Comparison of ENCODE assay signal across 2 cellular contexts in the genomic region with DNA sequence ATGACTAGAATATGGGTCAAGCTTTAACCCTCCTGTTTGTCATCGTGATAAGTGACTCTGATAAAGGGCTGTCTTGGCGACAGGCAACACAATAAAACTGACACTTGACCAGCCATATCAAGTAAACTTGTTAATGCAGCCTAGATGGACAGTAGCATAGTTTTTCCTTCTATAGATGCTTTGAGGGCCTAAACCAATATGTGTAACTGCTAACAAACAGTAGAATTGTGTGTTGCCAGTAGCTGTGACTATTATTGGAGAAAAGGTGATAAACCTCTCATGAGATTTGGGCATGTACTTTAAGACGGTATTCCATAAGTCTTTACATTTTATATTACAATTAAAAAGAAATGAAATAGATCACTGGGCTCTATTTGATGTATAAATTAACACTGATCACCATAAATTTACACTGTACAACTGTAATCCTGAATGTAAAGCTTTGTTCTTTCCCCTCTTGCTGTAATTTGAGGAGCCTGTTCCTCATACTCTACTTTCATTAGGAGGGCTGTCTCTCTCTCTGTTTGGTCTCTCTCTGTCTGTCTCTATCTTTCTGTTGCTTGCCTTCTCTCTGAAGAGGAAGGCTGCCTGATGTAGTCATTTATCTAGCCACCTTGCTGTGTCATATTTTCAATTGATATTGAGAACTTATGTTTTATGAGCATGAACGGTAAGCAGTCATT.
A peak's percentile ranks its signal among the peaks of the same experiment; 100 is the strongest.
TF ChIP-seq lines count a peak whose summit lies in the region.

No MANE protein-coding gene starts in this region.

TF ChIP-seq in GM23338, 12 proteins besides CTCF, POLR2A, EP300 and RAD21 (continued from another document):
- TF ChIP-seq, protein P1, sequence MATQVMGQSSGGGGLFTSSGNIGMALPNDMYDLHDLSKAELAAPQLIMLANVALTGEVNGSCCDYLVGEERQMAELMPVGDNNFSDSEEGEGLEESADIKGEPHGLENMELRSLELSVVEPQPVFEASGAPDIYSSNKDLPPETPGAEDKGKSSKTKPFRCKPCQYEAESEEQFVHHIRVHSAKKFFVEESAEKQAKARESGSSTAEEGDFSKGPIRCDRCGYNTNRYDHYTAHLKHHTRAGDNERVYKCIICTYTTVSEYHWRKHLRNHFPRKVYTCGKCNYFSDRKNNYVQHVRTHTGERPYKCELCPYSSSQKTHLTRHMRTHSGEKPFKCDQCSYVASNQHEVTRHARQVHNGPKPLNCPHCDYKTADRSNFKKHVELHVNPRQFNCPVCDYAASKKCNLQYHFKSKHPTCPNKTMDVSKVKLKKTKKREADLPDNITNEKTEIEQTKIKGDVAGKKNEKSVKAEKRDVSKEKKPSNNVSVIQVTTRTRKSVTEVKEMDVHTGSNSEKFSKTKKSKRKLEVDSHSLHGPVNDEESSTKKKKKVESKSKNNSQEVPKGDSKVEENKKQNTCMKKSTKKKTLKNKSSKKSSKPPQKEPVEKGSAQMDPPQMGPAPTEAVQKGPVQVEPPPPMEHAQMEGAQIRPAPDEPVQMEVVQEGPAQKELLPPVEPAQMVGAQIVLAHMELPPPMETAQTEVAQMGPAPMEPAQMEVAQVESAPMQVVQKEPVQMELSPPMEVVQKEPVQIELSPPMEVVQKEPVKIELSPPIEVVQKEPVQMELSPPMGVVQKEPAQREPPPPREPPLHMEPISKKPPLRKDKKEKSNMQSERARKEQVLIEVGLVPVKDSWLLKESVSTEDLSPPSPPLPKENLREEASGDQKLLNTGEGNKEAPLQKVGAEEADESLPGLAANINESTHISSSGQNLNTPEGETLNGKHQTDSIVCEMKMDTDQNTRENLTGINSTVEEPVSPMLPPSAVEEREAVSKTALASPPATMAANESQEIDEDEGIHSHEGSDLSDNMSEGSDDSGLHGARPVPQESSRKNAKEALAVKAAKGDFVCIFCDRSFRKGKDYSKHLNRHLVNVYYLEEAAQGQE (IDR thresholded peaks at IDR 0.05; ENCODE audit: unreplicated experiment): no peak
- TF ChIP-seq JUNB (IDR thresholded peaks at IDR 0.05; ENCODE audit: unreplicated experiment) (no peak), ZNF114 (CRISPR knock-in tag; IDR thresholded peaks at IDR 0.05) (no peak), STAT1 (IDR thresholded peaks at IDR 0.05; ENCODE audit: unreplicated experiment) (no peak)
- TF ChIP-seq, protein P2, sequence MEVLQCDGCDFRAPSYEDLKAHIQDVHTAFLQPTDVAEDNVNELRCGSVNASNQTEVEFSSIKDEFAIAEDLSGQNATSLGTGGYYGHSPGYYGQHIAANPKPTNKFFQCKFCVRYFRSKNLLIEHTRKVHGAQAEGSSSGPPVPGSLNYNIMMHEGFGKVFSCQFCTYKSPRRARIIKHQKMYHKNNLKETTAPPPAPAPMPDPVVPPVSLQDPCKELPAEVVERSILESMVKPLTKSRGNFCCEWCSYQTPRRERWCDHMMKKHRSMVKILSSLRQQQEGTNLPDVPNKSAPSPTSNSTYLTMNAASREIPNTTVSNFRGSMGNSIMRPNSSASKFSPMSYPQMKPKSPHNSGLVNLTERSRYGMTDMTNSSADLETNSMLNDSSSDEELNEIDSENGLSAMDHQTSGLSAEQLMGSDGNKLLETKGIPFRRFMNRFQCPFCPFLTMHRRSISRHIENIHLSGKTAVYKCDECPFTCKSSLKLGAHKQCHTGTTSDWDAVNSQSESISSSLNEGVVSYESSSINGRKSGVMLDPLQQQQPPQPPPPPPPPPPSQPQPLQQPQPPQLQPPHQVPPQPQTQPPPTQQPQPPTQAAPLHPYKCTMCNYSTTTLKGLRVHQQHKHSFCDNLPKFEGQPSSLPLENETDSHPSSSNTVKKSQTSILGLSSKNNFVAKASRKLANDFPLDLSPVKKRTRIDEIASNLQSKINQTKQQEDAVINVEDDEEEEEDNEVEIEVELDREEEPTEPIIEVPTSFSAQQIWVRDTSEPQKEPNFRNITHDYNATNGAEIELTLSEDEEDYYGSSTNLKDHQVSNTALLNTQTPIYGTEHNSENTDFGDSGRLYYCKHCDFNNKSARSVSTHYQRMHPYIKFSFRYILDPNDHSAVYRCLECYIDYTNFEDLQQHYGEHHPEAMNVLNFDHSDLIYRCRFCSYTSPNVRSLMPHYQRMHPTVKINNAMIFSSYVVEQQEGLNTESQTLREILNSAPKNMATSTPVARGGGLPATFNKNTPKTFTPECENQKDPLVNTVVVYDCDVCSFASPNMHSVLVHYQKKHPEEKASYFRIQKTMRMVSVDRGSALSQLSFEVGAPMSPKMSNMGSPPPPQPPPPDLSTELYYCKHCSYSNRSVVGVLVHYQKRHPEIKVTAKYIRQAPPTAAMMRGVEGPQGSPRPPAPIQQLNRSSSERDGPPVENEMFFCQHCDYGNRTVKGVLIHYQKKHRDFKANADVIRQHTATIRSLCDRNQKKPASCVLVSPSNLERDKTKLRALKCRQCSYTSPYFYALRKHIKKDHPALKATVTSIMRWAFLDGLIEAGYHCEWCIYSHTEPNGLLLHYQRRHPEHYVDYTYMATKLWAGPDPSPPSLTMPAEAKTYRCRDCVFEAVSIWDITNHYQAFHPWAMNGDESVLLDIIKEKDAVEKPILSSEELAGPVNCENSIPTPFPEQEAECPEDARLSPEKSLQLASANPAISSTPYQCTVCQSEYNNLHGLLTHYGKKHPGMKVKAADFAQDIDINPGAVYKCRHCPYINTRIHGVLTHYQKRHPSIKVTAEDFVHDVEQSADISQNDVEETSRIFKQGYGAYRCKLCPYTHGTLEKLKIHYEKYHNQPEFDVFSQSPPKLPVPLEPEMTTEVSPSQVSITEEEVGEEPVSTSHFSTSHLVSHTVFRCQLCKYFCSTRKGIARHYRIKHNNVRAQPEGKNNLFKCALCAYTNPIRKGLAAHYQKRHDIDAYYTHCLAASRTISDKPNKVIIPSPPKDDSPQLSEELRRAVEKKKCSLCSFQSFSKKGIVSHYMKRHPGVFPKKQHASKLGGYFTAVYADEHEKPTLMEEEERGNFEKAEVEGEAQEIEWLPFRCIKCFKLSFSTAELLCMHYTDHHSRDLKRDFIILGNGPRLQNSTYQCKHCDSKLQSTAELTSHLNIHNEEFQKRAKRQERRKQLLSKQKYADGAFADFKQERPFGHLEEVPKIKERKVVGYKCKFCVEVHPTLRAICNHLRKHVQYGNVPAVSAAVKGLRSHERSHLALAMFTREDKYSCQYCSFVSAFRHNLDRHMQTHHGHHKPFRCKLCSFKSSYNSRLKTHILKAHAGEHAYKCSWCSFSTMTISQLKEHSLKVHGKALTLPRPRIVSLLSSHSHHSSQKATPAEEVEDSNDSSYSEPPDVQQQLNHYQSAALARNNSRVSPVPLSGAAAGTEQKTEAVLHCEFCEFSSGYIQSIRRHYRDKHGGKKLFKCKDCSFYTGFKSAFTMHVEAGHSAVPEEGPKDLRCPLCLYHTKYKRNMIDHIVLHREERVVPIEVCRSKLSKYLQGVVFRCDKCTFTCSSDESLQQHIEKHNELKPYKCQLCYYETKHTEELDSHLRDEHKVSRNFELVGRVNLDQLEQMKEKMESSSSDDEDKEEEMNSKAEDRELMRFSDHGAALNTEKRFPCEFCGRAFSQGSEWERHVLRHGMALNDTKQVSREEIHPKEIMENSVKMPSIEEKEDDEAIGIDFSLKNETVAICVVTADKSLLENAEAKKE (CRISPR knock-in tag; IDR thresholded peaks at IDR 0.05): no peak

TF ChIP-seq in HEK293, 187 proteins besides CTCF, POLR2A, EP300 and RAD21 (continued from another document):
- no peak for TF ChIP-seq ZNF473 (tag by site-specific recombination; IDR thresholded peaks at IDR 0.05)
- peak; percentile 67 for TF ChIP-seq TRIM28 (IDR thresholded peaks at IDR 0.05; ENCODE audit: borderline replicate concordance, low read length)
